ENCODE assay signal across 16 cellular contexts in genomic region chr13:33940898-33941297, GRCh38.
A peak's percentile ranks its signal among the peaks of the same experiment; 100 is the strongest.
DNase-seq lines count a peak whose midpoint lies in the region; ATAC-seq and TF ChIP-seq lines count a peak whose summit lies in the region.
"Had no signal": no experiment of that assay in that cellular context is flagged by ENCODE, and none has a peak within 500 bp of the region (broad histone marks: within the 10 kb centered on the region; RNA-seq: fewer than 3 reads in every experiment).

No MANE protein-coding gene starts in this region.

- peak overlapping the region; percentile 11 to 63 for H2BK12ac ChIP-seq in mesenchymal stem cell (ENCODE audit: low read length in 2 of 2)

- H3K79me1 ChIP-seq in mesenchymal stem cell (replicated peaks; ENCODE audit: low read length, poor library complexity, severe bottlenecking): no peaks in the 10 kb centered on the region

- H3K4me1 ChIP-seq in mesenchymal stem cell (ENCODE audit: control insufficient read depth, insufficient read depth, low read depth, low read length) (no peaks in the 10 kb centered on the region), stomach (peaks cover 0 to 5% (median 0%) of the 10 kb centered on the region in 4 donors)
- H3K4me1 ChIP-seq: Caco-2 had no signal

- peak overlapping the region in 1 of 2 experiments; percentile 37 for H3K4ac ChIP-seq in mesenchymal stem cell (ENCODE audit: low read depth in 1 of 2, low read length in 2 of 2)

- TF ChIP-seq EP300 in stomach (IDR thresholded peaks at IDR 0.05): no peak

- no peak overlapping the region for H3K23ac ChIP-seq in mesenchymal stem cell (ENCODE audit: low read length in 2 of 2)

- peak overlapping the region; percentile 81 for H2AFZ ChIP-seq in mesenchymal stem cell (ENCODE audit: low read depth, low read length)
- H2AFZ ChIP-seq: hepatocyte had no signal

- no peak for TF ChIP-seq POLR2A in stomach (IDR thresholded peaks at IDR 0.05)

- H3K4me2 ChIP-seq in mesenchymal stem cell (ENCODE audit: low read length, poor library complexity, severe bottlenecking): no peak overlapping the region
- H3K4me2 ChIP-seq: hepatocyte had no signal

- H3K27ac ChIP-seq in mesenchymal stem cell (ENCODE audit: low read length, poor library complexity, severe bottlenecking): no peak overlapping the region
- no peak overlapping the region for H3K27ac ChIP-seq in stomach
- H3K27ac ChIP-seq: hepatocyte, thoracic aorta had no signal

- no peaks in the 10 kb centered on the region for H3K36me3 ChIP-seq in mesenchymal stem cell (ENCODE audit: control insufficient read depth in 1 of 2, insufficient read depth in 2 of 2, low read depth in 1 of 2, low read length in 2 of 2)
- H3K36me3 ChIP-seq in stomach: no peaks in the 10 kb centered on the region
- H3K36me3 ChIP-seq: thoracic aorta had no signal

- H3K14ac ChIP-seq in mesenchymal stem cell (ENCODE audit: low read length in 2 of 2): peak overlapping the region in 1 of 2 experiments; percentile 91

- H3K9ac ChIP-seq in mesenchymal stem cell (ENCODE audit: low read length): no peak overlapping the region

- no peak overlapping the region for H2BK120ac ChIP-seq in mesenchymal stem cell (ENCODE audit: low read depth, low read length)

- peak; percentile 33 for DNase-seq in COLO668 (lab: John Stamatoyannopoulos, UW; ENCODE audit: unreplicated experiment)
- DNase-seq in LHCN-M2 (ENCODE audit: low read depth): peak; percentile 24
- peak; percentile 98 for DNase-seq in epithelial cell of esophagus (ENCODE audit: low read depth)
- peak; percentile 26 for DNase-seq in mesenchymal stem cell
- no peak for DNase-seq in omental fat pad (ENCODE audit: low spot score)
- no peak for DNase-seq in stomach
- no peak for DNase-seq in central memory CD4-positive, alpha-beta T cell
- DNase-seq: activated naive CD8-positive, alpha-beta T cell treated with anti-CD3 and anti-CD28 coated beads for 36 hours; Caco-2; NCI-H2081 treated with DMSO at 0.1 percent for 48 hours; right cardiac atrium; SIG-M5; stimulated activated CD8-positive, alpha-beta memory T cell treated with anti-CD3 and anti-CD28 coated beads, Interleukin-4, amount 100 ng/mL, for 48 hours had no signal

- no peak overlapping the region for H3K4me3 ChIP-seq in epithelial cell of esophagus (ENCODE audit: low read length)
- H3K4me3 ChIP-seq in mesenchymal stem cell (ENCODE audit: insufficient read depth in 1 of 2, low read depth in 1 of 2, low read length in 2 of 2): no peak overlapping the region
- no peak overlapping the region for H3K4me3 ChIP-seq in stomach
- H3K4me3 ChIP-seq: hepatocyte, thoracic aorta had no signal

- H2AK5ac ChIP-seq in mesenchymal stem cell (ENCODE audit: low read length, severe bottlenecking): no peak overlapping the region

- peak overlapping the region; percentile 19 to 87 for H3K18ac ChIP-seq in mesenchymal stem cell (ENCODE audit: low read depth in 1 of 2, low read length in 2 of 2)

- peak overlapping the region; percentile 52 for H4K91ac ChIP-seq in mesenchymal stem cell (ENCODE audit: low read length)

- WGBS in mesenchymal stem cell: 83% methylated on average over 2 of the region's 5 CpGs
- 83 to 97% (median 92%) methylated on average over 5 of the region's 5 CpGs for WGBS in stomach, 5 donors

- ATAC-seq in omental fat pad (ENCODE audit: low FRiP score) (no peak), HG03097 (IDR thresholded peaks at IDR 0.05; ENCODE audit: low FRiP score, unreplicated experiment) (no peak)
- ATAC-seq: right cardiac atrium had no signal

- intact Hi-C loops in stomach (cut with DNase I; ENCODE audit: low total_unique reads): no loop called here

- no peaks in the 10 kb centered on the region for H3K27me3 ChIP-seq in mesenchymal stem cell (ENCODE audit: control insufficient read depth in 1 of 2, insufficient read depth in 1 of 2, low read length in 2 of 2)
- H3K27me3 ChIP-seq in stomach: no peaks in the 10 kb centered on the region
- H3K27me3 ChIP-seq: hepatocyte had no signal

- peak overlapping the region; percentile 66 for H4K8ac ChIP-seq in mesenchymal stem cell (ENCODE audit: low read length)

- TF ChIP-seq CTCF in epithelial cell of esophagus (IDR thresholded peaks at IDR 0.05; ENCODE audit: insufficient read depth, low read depth, low read length, missing control alignments) (no peak), omental fat pad (IDR thresholded peaks at IDR 0.05) (no peak), stomach (IDR thresholded peaks at IDR 0.05) (no peak)

- H2BK5ac ChIP-seq in mesenchymal stem cell (ENCODE audit: low read depth, low read length, poor library complexity, severe bottlenecking): no peak overlapping the region

- H2BK15ac ChIP-seq in mesenchymal stem cell (ENCODE audit: low read depth, poor library complexity, severe bottlenecking): no peak overlapping the region

- H3K9me3 ChIP-seq in mesenchymal stem cell (ENCODE audit: control insufficient read depth, low read length): no peaks in the 10 kb centered on the region
- H3K9me3 ChIP-seq in stomach: no peaks in the 10 kb centered on the region
- H3K9me3 ChIP-seq: Caco-2, thoracic aorta had no signal

Comparison
In these comparisons a context has a peak if more than half of its experiments do, and no peak if none do; other contexts are left out.
1. DNase-seq: peak in COLO668 (single experiment), LHCN-M2 (single experiment), epithelial cell of esophagus (single experiment) and mesenchymal stem cell (single experiment); none in omental fat pad (single experiment), stomach (single experiment) and central memory CD4-positive, alpha-beta T cell (single experiment).